ENCODE assay signal across 6 cellular contexts in genomic region chr17:13500947-13501346, GRCh38.
"Had no signal": no experiment of that assay in that cellular context is flagged by ENCODE, and none has a peak within 500 bp of the region (broad histone marks: within the 10 kb centered on the region; RNA-seq: fewer than 3 reads in every experiment).

No MANE protein-coding gene starts in this region.

- DNase-seq: IMR-90, KBM-7, KG1 had no signal

- H3K27ac ChIP-seq: HL-60 had no signal

- FAIRE-seq: HTR-8/SVneo, K562 had no signal

- H3K4me3 ChIP-seq: K562 had no signal

- ATAC-seq: K562 had no signal
